ENCODE assay signal across 1 cellular context in the genomic region with DNA sequence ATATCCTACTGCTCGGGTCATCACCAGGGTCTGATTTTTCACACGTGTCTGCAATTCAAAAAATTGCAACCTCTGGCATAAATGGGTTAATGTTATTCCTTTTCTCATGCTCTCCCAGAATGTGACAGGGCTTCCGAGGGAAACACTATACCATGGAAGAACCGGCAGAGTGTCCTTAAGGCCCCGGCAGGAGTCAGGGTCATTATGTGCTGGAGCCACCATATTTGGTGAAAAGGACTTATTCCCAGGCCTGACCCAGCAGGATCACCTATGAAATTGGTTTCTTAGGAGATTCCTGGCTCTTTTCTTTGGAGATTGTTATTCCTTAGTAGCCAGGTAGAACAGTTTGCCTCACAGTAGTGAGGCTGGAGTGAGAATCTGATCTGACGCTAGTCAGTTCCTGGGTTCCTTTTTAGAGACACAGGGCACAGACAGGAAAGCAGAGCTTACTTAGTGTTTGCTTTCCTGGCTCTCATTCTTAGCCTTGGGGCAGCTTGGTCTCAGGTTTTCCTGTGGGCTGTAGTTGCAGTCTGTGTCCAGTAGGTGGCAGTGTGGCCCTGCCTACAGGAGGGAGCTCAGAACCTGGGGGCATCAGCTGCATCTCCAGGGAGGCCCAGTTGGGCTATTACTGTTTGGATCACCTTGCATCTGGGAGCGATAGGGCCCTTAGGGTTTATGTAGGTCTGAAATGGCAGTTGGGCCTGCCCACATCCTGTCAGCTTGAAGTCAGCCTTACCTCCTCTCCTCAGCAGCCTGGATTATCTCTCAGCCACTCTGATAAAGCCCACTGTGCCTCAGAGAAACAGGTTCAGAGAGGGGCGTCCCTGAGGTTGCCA.
TF ChIP-seq lines count a peak whose summit lies in the region.

No MANE protein-coding gene starts in this region.

TF ChIP-seq in A549, 52 proteins besides CTCF, POLR2A, EP300 and RAD21:
- peak; percentile 78 for TF ChIP-seq SMC3 (IDR thresholded peaks at IDR 0.05)
- TF ChIP-seq SREBF2 (IDR thresholded peaks at IDR 0.05) = no peak
- TF ChIP-seq CBX8 (IDR thresholded peaks at IDR 0.05) = no peak
- no peak for TF ChIP-seq HDAC2 (IDR thresholded peaks at IDR 0.05)
- 0 out of 2 replicates have a peak, but pooled peaks have one; percentile 43 for TF ChIP-seq RCOR1 (IDR thresholded peaks at IDR 0.05; ENCODE audit: low read depth, low read length)
- TF ChIP-seq NPAS2 (CRISPR knock-in tag; IDR thresholded peaks at IDR 0.05; ENCODE audit: borderline replicate concordance) = no peak
- no peak for TF ChIP-seq RNF2 (IDR thresholded peaks at IDR 0.05; ENCODE audit: borderline replicate concordance, low read depth)
- TF ChIP-seq FOSB (CRISPR knock-in tag; IDR thresholded peaks at IDR 0.05) = no peak
- peak; percentile 80; the same call in 1 of the 2 replicates for TF ChIP-seq POLR2AphosphoS2 (conservative IDR thresholded peaks at IDR 0.05; ENCODE audit: low read length)
- TF ChIP-seq, protein P1, sequence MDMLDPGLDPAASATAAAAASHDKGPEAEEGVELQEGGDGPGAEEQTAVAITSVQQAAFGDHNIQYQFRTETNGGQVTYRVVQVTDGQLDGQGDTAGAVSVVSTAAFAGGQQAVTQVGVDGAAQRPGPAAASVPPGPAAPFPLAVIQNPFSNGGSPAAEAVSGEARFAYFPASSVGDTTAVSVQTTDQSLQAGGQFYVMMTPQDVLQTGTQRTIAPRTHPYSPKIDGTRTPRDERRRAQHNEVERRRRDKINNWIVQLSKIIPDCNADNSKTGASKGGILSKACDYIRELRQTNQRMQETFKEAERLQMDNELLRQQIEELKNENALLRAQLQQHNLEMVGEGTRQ (IDR thresholded peaks at IDR 0.05) = no peak
